18 cellular contexts compared by ENCODE assay signal in genomic region chr18:9365406-9365805, GRCh38. TPM values are rescaled to one million over a fixed set of nuclear protein-coding genes. Genes with fewer than 3 reads are reported as not detected.
A peak's percentile ranks its signal among the peaks of the same experiment; 100 is the strongest.
DNase-seq lines count a peak whose midpoint lies in the region; ATAC-seq and TF ChIP-seq lines count a peak whose summit lies in the region.
"Had no signal": no experiment of that assay in that cellular context is flagged by ENCODE, and none has a peak within 500 bp of the region (broad histone marks: within the 10 kb centered on the region; RNA-seq: fewer than 3 reads in every experiment).

No MANE protein-coding gene starts in this region.

- 90% methylated on average over 4 of the region's 7 CpGs; no CpG with 5 or more reads in 1 of the 2 experiments for WGBS in IMR-90 (ENCODE audit: extremely low coverage in 2 of 2, insufficient read length in 1 of 2), 2 experiments
- 95 to 99% methylated on average over 7 of the region's 7 CpGs for WGBS in upper lobe of left lung, 2 donors

- H3K36me3 ChIP-seq in IMR-90 (ENCODE audit: control insufficient read depth, insufficient read depth, low read length) (peaks cover 48% of the 10 kb centered on the region), upper lobe of left lung (peaks cover 0 to 13% (median 0%) of the 10 kb centered on the region in 4 donors)

- H3K4ac ChIP-seq in IMR-90 (ENCODE audit: low read depth, low read length) = no peak overlapping the region

- no peak overlapping the region for H2BK5ac ChIP-seq in IMR-90 (ENCODE audit: low read depth, low read length, poor library complexity, severe bottlenecking)

- peaks cover 11% of the 10 kb centered on the region for H3K9me1 ChIP-seq in IMR-90 (ENCODE audit: insufficient read depth, low read length)

- no peak overlapping the region for H4K91ac ChIP-seq in IMR-90 (ENCODE audit: insufficient read depth, low read depth, low read length)

- in situ Hi-C loops in IMR-90 (cut with MboI; ENCODE audit: low sequenced_read_pairs) = no loop called here
- in situ Hi-C loops in astrocyte of the spinal cord (cut with HindIII; ENCODE audit: low sequenced_read_pairs) = no loop called here

- no peak overlapping the region for H4K8ac ChIP-seq in IMR-90 (ENCODE audit: low read depth in 2 of 2, low read length in 2 of 2)

- no peak overlapping the region for H3K14ac ChIP-seq in IMR-90 (replicated peaks; ENCODE audit: low read depth, low read length)

- H3K27ac ChIP-seq in IMR-90 (ENCODE audit: insufficient read depth, low read length) (no peak overlapping the region), upper lobe of left lung (no peak overlapping the region)
- H3K27ac ChIP-seq: BLaER1, left ventricle myocardium inferior had no signal

- no peak overlapping the region for H3K9ac ChIP-seq in IMR-90 (ENCODE audit: low read depth, low read length)
- H3K9ac ChIP-seq: BLaER1 had no signal

- peaks cover 8% of the 10 kb centered on the region for H3K4me1 ChIP-seq in IMR-90 (ENCODE audit: control insufficient read depth, insufficient read depth, low read length)
- no peaks in the 10 kb centered on the region for H3K4me1 ChIP-seq in upper lobe of left lung
- H3K4me1 ChIP-seq: BLaER1, left ventricle myocardium inferior had no signal

- dilution Hi-C loops in IMR-90 (cut with HindIII; ENCODE audit: low sequenced_read_pairs, unreplicated experiment) = no loop called here

- DNase-seq in Daoy (ENCODE audit: low read depth) (peak; percentile 55), IMR-90 (peak; percentile 61), astrocyte of the spinal cord (ENCODE audit: low read depth, low spot score) (peak; percentile 36), iris pigment epithelial cell (ENCODE audit: low read depth) (peak; percentile 56), AG08395 (ENCODE audit: low spot score) (no peak), upper lobe of left lung (no peak), SW480 (ENCODE audit: low spot score) (no peak)
- DNase-seq: activated CD4-positive, alpha-beta T cell treated with anti-CD3 and anti-CD28 coated beads for 36 hours; activated naive CD4-positive, alpha-beta T cell treated with anti-CD3 and anti-CD28 coated beads, Interleukin-2, amount 10 ng/mL, durations not matched to agents 7 days and 5 days; activated T-cell treated with anti-CD3 and anti-CD28 coated beads, Interleukin-2, amount 50 U/mL, for 72 hours; DND-41; effector memory CD4-positive, alpha-beta T cell; left ventricle myocardium inferior; NCI-H2171 treated with DMSO at 0.1 percent for 48 hours had no signal

- no peak overlapping the region for H3K23ac ChIP-seq in IMR-90 (ENCODE audit: low read depth, low read length)

- H2AK9ac ChIP-seq in IMR-90 (replicated peaks; ENCODE audit: low read depth, low read length, poor library complexity) = no peak overlapping the region

- no peak overlapping the region for H2BK120ac ChIP-seq in IMR-90 (ENCODE audit: low read depth, low read length)

- no peak overlapping the region for H3K56ac ChIP-seq in IMR-90 (ENCODE audit: extremely low read depth, insufficient read depth, low read length)

- TF ChIP-seq POLR2A in IMR-90 (IDR thresholded peaks at IDR 0.05; ENCODE audit: low read depth, low read length) (no peak), upper lobe of left lung (IDR thresholded peaks at IDR 0.05) (no peak)

- H2BK15ac ChIP-seq in IMR-90 (ENCODE audit: low read depth, low read length) = no peak overlapping the region

- no TSS peak for BruUV-seq in IMR-90 (replicated peaks; lab: Mats Ljungman, UMichigan)

- H3K9me3 ChIP-seq in IMR-90 (ENCODE audit: control insufficient read depth, insufficient read depth, low read length) = no peaks in the 10 kb centered on the region
- H3K9me3 ChIP-seq in upper lobe of left lung = no peaks in the 10 kb centered on the region
- H3K9me3 ChIP-seq: left ventricle myocardium inferior, mucosa of descending colon had no signal

- H3K27me3 ChIP-seq in IMR-90 (ENCODE audit: control insufficient read depth, insufficient read depth, low read length) (no peaks in the 10 kb centered on the region), upper lobe of left lung (no peaks in the 10 kb centered on the region)
- H3K27me3 ChIP-seq: BLaER1 had no signal

- TF ChIP-seq CTCF in IMR-90 (conservative IDR thresholded peaks at IDR 0.05; ENCODE audit: low read depth, low read length) = no peak
- no peak for TF ChIP-seq CTCF in astrocyte of the spinal cord (IDR thresholded peaks at IDR 0.05; ENCODE audit: low read depth, low read length)
- TF ChIP-seq CTCF in upper lobe of left lung (IDR thresholded peaks at IDR 0.05) = no peak

- peaks cover 30 to 71% of the 10 kb centered on the region in 2 experiments for H3K79me1 ChIP-seq in IMR-90 (ENCODE audit: low read depth in 1 of 2, low read length in 2 of 2)

- H2AFZ ChIP-seq in IMR-90 (replicated peaks; ENCODE audit: low read length, poor library complexity) = no peak overlapping the region

- TF ChIP-seq EP300 in upper lobe of left lung (IDR thresholded peaks at IDR 0.05) = no peak

- no peak overlapping the region for H3K4me2 ChIP-seq in IMR-90 (ENCODE audit: low read depth, low read length)
- H3K4me2 ChIP-seq: BLaER1 had no signal

- intact Hi-C loops in IMR-90 (cut with micrococcal nuclease) = no loop called here

- no peak for TF ChIP-seq RAD21 in IMR-90 (IDR thresholded peaks at IDR 0.05; ENCODE audit: low read length)

- POLR2A ChIA-PET in IMR-90 (lab: Charles Lee; ENCODE audit: unreplicated experiment) = no interaction called here

- H3K4me3 ChIP-seq in IMR-90 (ENCODE audit: insufficient read depth, low read depth, low read length) (no peak overlapping the region), astrocyte of the spinal cord (ENCODE audit: low read depth, low read length) (no peak overlapping the region), upper lobe of left lung (no peak overlapping the region)
- H3K4me3 ChIP-seq: BLaER1, left ventricle myocardium inferior, mucosa of descending colon had no signal

- no peak overlapping the region for H4K5ac ChIP-seq in IMR-90 (ENCODE audit: low read depth, low read length)

- H3K18ac ChIP-seq in IMR-90 (ENCODE audit: low read depth, low read length) = no peak overlapping the region

- H2BK20ac ChIP-seq in IMR-90 (ENCODE audit: low read depth, low read length) = no peak overlapping the region

- peaks cover 12% of the 10 kb centered on the region; the same call in 1 of the 2 replicates for H4K20me1 ChIP-seq in IMR-90 (ENCODE audit: insufficient read depth, low read length)
- H4K20me1 ChIP-seq: BLaER1 had no signal

- CTCF ChIA-PET in IMR-90 (lab: Yijun Ruan, JAX) = interaction anchor here (0.9 kb wide), 2 partner anchors 10 to 31 kb away, joined by 3 to 5 read pairs; partner anchors contain the start of gene TWSG1

- no peak overlapping the region for H2AK5ac ChIP-seq in IMR-90 (ENCODE audit: low read depth, low read length)

- ATAC-seq in IMR-90 (ENCODE audit: low read depth) (peak; percentile 50), HG02588 (IDR thresholded peaks at IDR 0.05; ENCODE audit: unreplicated experiment) (no peak), upper lobe of left lung (ENCODE audit: low FRiP score in 2 of 2) (no peak)
- ATAC-seq: activated CD4-positive, alpha-beta T cell treated with anti-CD3 and anti-CD28 coated beads for 36 hours; activated T-cell treated with anti-CD3 and anti-CD28 coated beads, Interleukin-2, amount 50 U/mL, for 72 hours; Right ventricle myocardium inferior had no signal

TF ChIP-seq in IMR-90, 13 proteins besides CTCF, POLR2A, EP300 and RAD21:
- TF ChIP-seq SMC3 (IDR thresholded peaks at IDR 0.05; ENCODE audit: low read depth, low read length) = no peak
- TF ChIP-seq ELK1 (IDR thresholded peaks at IDR 0.05; ENCODE audit: borderline replicate concordance, low read depth, low read length) = no peak
- TF ChIP-seq, protein P1, sequence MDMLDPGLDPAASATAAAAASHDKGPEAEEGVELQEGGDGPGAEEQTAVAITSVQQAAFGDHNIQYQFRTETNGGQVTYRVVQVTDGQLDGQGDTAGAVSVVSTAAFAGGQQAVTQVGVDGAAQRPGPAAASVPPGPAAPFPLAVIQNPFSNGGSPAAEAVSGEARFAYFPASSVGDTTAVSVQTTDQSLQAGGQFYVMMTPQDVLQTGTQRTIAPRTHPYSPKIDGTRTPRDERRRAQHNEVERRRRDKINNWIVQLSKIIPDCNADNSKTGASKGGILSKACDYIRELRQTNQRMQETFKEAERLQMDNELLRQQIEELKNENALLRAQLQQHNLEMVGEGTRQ (IDR thresholded peaks at IDR 0.05; ENCODE audit: low read depth, low read length) = no peak
- no peak for TF ChIP-seq MXI1 (IDR thresholded peaks at IDR 0.05; ENCODE audit: borderline replicate concordance, low read depth, low read length)
- no peak for TF ChIP-seq MAFK (IDR thresholded peaks at IDR 0.05; ENCODE audit: low read depth, low read length)
- no peak for TF ChIP-seq RCOR1 (IDR thresholded peaks at IDR 0.05; ENCODE audit: insufficient replicate concordance, low read length)
- no peak for TF ChIP-seq MAZ (IDR thresholded peaks at IDR 0.05; ENCODE audit: borderline replicate concordance, low read depth, low read length)
- TF ChIP-seq NFE2L2 (IDR thresholded peaks at IDR 0.05; ENCODE audit: low read depth, low read length) = no peak
- TF ChIP-seq CHD1 (IDR thresholded peaks at IDR 0.05; ENCODE audit: low read depth, low read length) = no peak
- TF ChIP-seq RFX5 (IDR thresholded peaks at IDR 0.05; ENCODE audit: low read depth, low read length) = no peak
- TF ChIP-seq CEBPB (IDR thresholded peaks at IDR 0.05; ENCODE audit: low read depth, low read length) = no peak

RNA-seq across cellular contexts. Expression of gene TWSG1, which starts 30.8 kb away (rescaled TPM):
- 14.3 and 15.0 TPM in 2 replicates for total RNA-seq in Daoy (2014; rRNA removed; shearing (Covaris generic))
- total RNA-seq in IMR-90 (2012; rRNA removed) (115 and 151 TPM in 2 replicates), upper lobe of left lung (10 to 100 TPM in 5 of 6 donors, 1 to 10 TPM in 1; 7.3 to 37.0 (median 29.4) TPM)
- polyA plus RNA-seq in IMR-90 (2012; rRNA removed) = 69.4 and 80.4 TPM in 2 replicates
- polyA plus RNA-seq in IMR-90 (2012; cell fraction: cytosol; rRNA removed) = 40.7 and 86.9 TPM in 2 replicates
- polyA plus RNA-seq in IMR-90 (2012; cell fraction: nucleus; rRNA removed; ENCODE audit: low replicate concordance) = 10.9 and 32.1 TPM in 2 replicates

Comparison
In these comparisons a context has a peak if more than half of its experiments do, and no peak if none do; other contexts are left out.
1. DNase-seq: peak in Daoy (single experiment), IMR-90 (single experiment), astrocyte of the spinal cord (single experiment) and iris pigment epithelial cell (single experiment); none in AG08395 (single experiment), upper lobe of left lung (0 of 2) and SW480 (single experiment).